8 cellular contexts compared by ENCODE assay signal in genomic region chr6:142802124-142802523, GRCh38.
DNase-seq lines count a peak whose midpoint lies in the region; ATAC-seq and TF ChIP-seq lines count a peak whose summit lies in the region.

No MANE protein-coding gene starts in this region.

- CTCF ChIA-PET in Calu3 (lab: Charles Lee): no interaction called here

- H3K27me3 Mint-ChIP-seq in Calu3 (ENCODE audit: unreplicated experiment): no peaks in the 10 kb centered on the region
- H3K27me3 Mint-ChIP-seq in activated naive CD4-positive, alpha-beta T cell treated with anti-CD3 and anti-CD28 coated beads, Interleukin-2, amount 50 U/mL, for 24 hours: no peaks in the 10 kb centered on the region

- no peaks in the 10 kb centered on the region for H3K9me3 Mint-ChIP-seq in Calu3 (ENCODE audit: low read depth, unreplicated experiment)
- H3K9me3 Mint-ChIP-seq in activated naive CD4-positive, alpha-beta T cell treated with anti-CD3 and anti-CD28 coated beads, Interleukin-2, amount 50 U/mL, for 24 hours: peaks cover 15% of the 10 kb centered on the region

- intact Hi-C loops in Calu3 (cut with micrococcal nuclease; ENCODE audit: unreplicated experiment): no loop called here

- H3K27ac Mint-ChIP-seq in Calu3 (ENCODE audit: unreplicated experiment): no peak overlapping the region
- H3K27ac Mint-ChIP-seq in activated naive CD4-positive, alpha-beta T cell treated with anti-CD3 and anti-CD28 coated beads, Interleukin-2, amount 50 U/mL, for 24 hours: peak overlapping the region; percentile 94

- H3K4me1 Mint-ChIP-seq in Calu3 (ENCODE audit: low read depth, unreplicated experiment): peaks cover 18% of the 10 kb centered on the region
- peaks cover 97% of the 10 kb centered on the region for H3K4me1 Mint-ChIP-seq in activated naive CD4-positive, alpha-beta T cell treated with anti-CD3 and anti-CD28 coated beads, Interleukin-2, amount 50 U/mL, for 24 hours

- ATAC-seq in HG03039 (IDR thresholded peaks at IDR 0.05; ENCODE audit: unreplicated experiment) (peak; percentile 69), GM21381 (IDR thresholded peaks at IDR 0.05; ENCODE audit: unreplicated experiment) (no peak)

- H3K4me3 Mint-ChIP-seq in Calu3 (ENCODE audit: low read depth, unreplicated experiment): no peak overlapping the region
- peak overlapping the region; percentile 66 for H3K4me3 Mint-ChIP-seq in activated naive CD4-positive, alpha-beta T cell treated with anti-CD3 and anti-CD28 coated beads, Interleukin-2, amount 50 U/mL, for 24 hours

- in situ Hi-C loops in GM13976 (cut with MboI; ENCODE audit: low sequenced_read_pairs, unreplicated experiment): no loop called here

- no TSS peak for BruUV-seq in Calu3 (replicated peaks; lab: Mats Ljungman, UMichigan)

- H3K36me3 Mint-ChIP-seq in Calu3 (ENCODE audit: insufficient read depth, unreplicated experiment): peaks cover 5% of the 10 kb centered on the region
- peaks cover 31% of the 10 kb centered on the region for H3K36me3 Mint-ChIP-seq in activated naive CD4-positive, alpha-beta T cell treated with anti-CD3 and anti-CD28 coated beads, Interleukin-2, amount 50 U/mL, for 24 hours

- DNase-seq in Calu3 (peak; percentile 37), kidney tubule cell (ENCODE audit: low spot score) (peak; percentile 97), globus pallidus (ENCODE audit: low spot score) (no peak), inferior parietal cortex (ENCODE audit: extremely low spot score) (no peak), GM13976 (ENCODE audit: low spot score) (no peak)

- TF ChIP-seq CTCF in Calu3 (IDR thresholded peaks at IDR 0.05; ENCODE audit: unreplicated experiment) (no peak), GM13976 (IDR thresholded peaks at IDR 0.05; ENCODE audit: borderline replicate concordance, control extremely low read depth, extremely low read depth, insufficient read depth, missing control alignments) (no peak)

Comparison
In these comparisons a context has a peak if more than half of its experiments do, and no peak if none do; other contexts are left out.
1. DNase-seq: peak in Calu3 (single experiment) and kidney tubule cell (single experiment); none in globus pallidus (single experiment), inferior parietal cortex (single experiment) and GM13976 (single experiment).